ENCODE assay signal across 15 cellular contexts in genomic region chr5:67245259-67245846, GRCh38. TPM values are rescaled to one million over a fixed set of nuclear protein-coding genes. Genes with fewer than 3 reads are reported as not detected.
DNase-seq lines count a peak whose midpoint lies in the region; ATAC-seq, FAIRE-seq and TF ChIP-seq lines count a peak whose summit lies in the region.
"Had no signal": no experiment of that assay in that cellular context is flagged by ENCODE, and none has a peak within 500 bp of the region (broad histone marks: within the 10 kb centered on the region; RNA-seq: fewer than 3 reads in every experiment).

No MANE protein-coding gene starts in this region.

- H3K36me3 ChIP-seq in upper lobe of right lung (no peaks in the 10 kb centered on the region), small intestine (ENCODE audit: control insufficient read depth in 2 of 2, insufficient read depth in 2 of 2, low read length in 2 of 2) (no peaks in the 10 kb centered on the region)
- H3K36me3 ChIP-seq: BLaER1, stomach had no signal

- H3K9me3 ChIP-seq in upper lobe of right lung (no peaks in the 10 kb centered on the region), small intestine (ENCODE audit: control insufficient read depth, low read depth) (no peaks in the 10 kb centered on the region)
- H3K9me3 ChIP-seq: BLaER1, stomach had no signal

- TF ChIP-seq CTCF in dorsolateral prefrontal cortex (IDR thresholded peaks at IDR 0.05 in 54 of 56, conservative IDR thresholded peaks at IDR 0.05 in 2 of 56; ENCODE audit: low read depth in 1 of 56, partially characterized antibody in 56 of 56), result no peak
- no peak for TF ChIP-seq CTCF in nephron progenitor cell (IDR thresholded peaks at IDR 0.05)
- no peak for TF ChIP-seq CTCF in upper lobe of right lung (IDR thresholded peaks at IDR 0.05)

- FAIRE-seq in small intestine (lab: Jason Lieb, UNC), result no peak

- peaks cover 18% of the 10 kb centered on the region for H3K4me1 ChIP-seq in upper lobe of right lung
- H3K4me1 ChIP-seq in small intestine (ENCODE audit: control insufficient read depth in 2 of 2, insufficient read depth in 1 of 2, low read depth in 1 of 2, low read length in 1 of 2), result no peaks in the 10 kb centered on the region

- DNase-seq in activated T-cell treated with anti-CD3 and anti-CD28 coated beads, Interleukin-2, amount 50 U/mL, for 72 hours, result no peak
- DNase-seq in activated T-cell treated with anti-CD3 and anti-CD28 coated beads, Interleukin-2, amount 50 U/mL, for 48 hours, result no peak
- DNase-seq in dorsolateral prefrontal cortex, result no peak
- no peak for DNase-seq in nephron progenitor cell
- DNase-seq in upper lobe of right lung, result no peak
- DNase-seq in small intestine, result no peak
- no peak for DNase-seq in NCI-H2227 treated with DMSO at 0.1 percent for 48 hours (lab: John Stamatoyannopoulos, UW)
- DNase-seq: activated CD4-positive, alpha-beta T cell treated with anti-CD3 and anti-CD28 coated beads for 48 hours; activated CD8-positive, alpha-beta memory T cell treated with anti-CD3 and anti-CD28 coated beads, Interleukin-2, amount 50 U/mL, for 48 hours; NK-92 treated with Interleukin-12 subunit alpha and Interleukin-12 subunit beta, amount 100 ng/mL, for 24 hours; stomach had no signal

- ATAC-seq in activated T-cell treated with anti-CD3 and anti-CD28 coated beads, Interleukin-2, amount 50 U/mL, for 72 hours (replicated peaks in 1 of 2), result no peak
- ATAC-seq in upper lobe of right lung, result no peak
- ATAC-seq in GM18861 (IDR thresholded peaks at IDR 0.05; ENCODE audit: unreplicated experiment), result no peak

- no peak overlapping the region for H3K4me3 Mint-ChIP-seq in activated T-cell treated with anti-CD3 and anti-CD28 coated beads, Interleukin-2, amount 50 U/mL, for 72 hours
- H3K4me3 Mint-ChIP-seq in nephron progenitor cell, result no peak overlapping the region

- H3K27ac ChIP-seq in dorsolateral prefrontal cortex (peak overlapping the region in 57 of 59 donors; percentile 18 to 96 (median 81)), upper lobe of right lung (peak overlapping the region; percentile 45), small intestine (ENCODE audit: low read depth in 1 of 2, low read length in 1 of 2) (no peak overlapping the region)
- H3K27ac ChIP-seq: BLaER1 had no signal

- H3K36me3 Mint-ChIP-seq in activated T-cell treated with anti-CD3 and anti-CD28 coated beads, Interleukin-2, amount 50 U/mL, for 72 hours (ENCODE audit: insufficient read depth in 2 of 2), result no peaks in the 10 kb centered on the region
- H3K36me3 Mint-ChIP-seq in nephron progenitor cell (ENCODE audit: low read depth), result no peaks in the 10 kb centered on the region

- intact Hi-C loops in dorsolateral prefrontal cortex (cut with DNase I) (loop anchor here (2.0 to 10.0 kb wide), 7 partner anchors 23 to 1009 kb away; no protein-coding TSS in a partner anchor), upper lobe of right lung (cut with DNase I) (no loop called here)

- no peaks in the 10 kb centered on the region for H3K27me3 ChIP-seq in dorsolateral prefrontal cortex
- no peaks in the 10 kb centered on the region for H3K27me3 ChIP-seq in upper lobe of right lung
- H3K27me3 ChIP-seq in small intestine (ENCODE audit: control insufficient read depth in 2 of 2, insufficient read depth in 2 of 2, low read length in 2 of 2), result no peaks in the 10 kb centered on the region
- H3K27me3 ChIP-seq: BLaER1, stomach had no signal

- no peaks in the 10 kb centered on the region for H3K9me3 Mint-ChIP-seq in activated T-cell treated with anti-CD3 and anti-CD28 coated beads, Interleukin-2, amount 50 U/mL, for 72 hours
- H3K9me3 Mint-ChIP-seq in nephron progenitor cell, result no peaks in the 10 kb centered on the region

- H3K4me1 Mint-ChIP-seq in activated T-cell treated with anti-CD3 and anti-CD28 coated beads, Interleukin-2, amount 50 U/mL, for 72 hours (ENCODE audit: low read depth), result peaks cover 11% of the 10 kb centered on the region
- H3K4me1 Mint-ChIP-seq in nephron progenitor cell, result peaks cover 31% of the 10 kb centered on the region

- H3K27me3 Mint-ChIP-seq in activated T-cell treated with anti-CD3 and anti-CD28 coated beads, Interleukin-2, amount 50 U/mL, for 72 hours (ENCODE audit: low read depth), result no peaks in the 10 kb centered on the region
- H3K27me3 Mint-ChIP-seq in nephron progenitor cell (ENCODE audit: low read depth, poor library complexity), result peaks cover 5% of the 10 kb centered on the region

- no peak overlapping the region for H3K4me3 ChIP-seq in dorsolateral prefrontal cortex
- no peak overlapping the region for H3K4me3 ChIP-seq in upper lobe of right lung
- H3K4me3 ChIP-seq in small intestine (ENCODE audit: low read depth in 1 of 2, low read length in 2 of 2), result no peak overlapping the region
- H3K4me3 ChIP-seq: BLaER1, coronary artery, stomach had no signal

- H3K27ac Mint-ChIP-seq in activated T-cell treated with anti-CD3 and anti-CD28 coated beads, Interleukin-2, amount 50 U/mL, for 72 hours, result peak overlapping the region; percentile 60
- H3K27ac Mint-ChIP-seq in nephron progenitor cell, result peak overlapping the region; percentile 78

- WGBS in small intestine, 3 donors, result 61 to 68% (median 64%) methylated on average over 3 of the region's 3 CpGs

RNA-seq across cellular contexts. Expression of gene CD180, which starts 48.8 kb away (rescaled TPM):
- under 1 TPM; 0.05 to 0.14 TPM for total RNA-seq in activated T-cell treated with anti-CD3 and anti-CD28 coated beads, Interleukin-2, amount 50 U/mL, for 72 hours
- total RNA-seq in dorsolateral prefrontal cortex, result 1 to 10 TPM in 35 of 120 experiments, under 1 TPM in 84, not detected in 1; 0.16 to 3.3 (median 0.61) TPM
- total RNA-seq in upper lobe of right lung, result 3.0 TPM
- polyA plus RNA-seq in small intestine, result under 1 TPM in 2 of 3 donors, not detected in 1; 0.54 to 0.55 TPM
- total RNA-seq: epithelial cell of proximal tubule had no signal

Comparison
In these comparisons a context has a peak if more than half of its experiments do, and no peak if none do; other contexts are left out.
1. H3K27ac ChIP-seq: peak in dorsolateral prefrontal cortex (57 of 59) and upper lobe of right lung (single experiment); none in small intestine (0 of 2).